In the genomic region with DNA sequence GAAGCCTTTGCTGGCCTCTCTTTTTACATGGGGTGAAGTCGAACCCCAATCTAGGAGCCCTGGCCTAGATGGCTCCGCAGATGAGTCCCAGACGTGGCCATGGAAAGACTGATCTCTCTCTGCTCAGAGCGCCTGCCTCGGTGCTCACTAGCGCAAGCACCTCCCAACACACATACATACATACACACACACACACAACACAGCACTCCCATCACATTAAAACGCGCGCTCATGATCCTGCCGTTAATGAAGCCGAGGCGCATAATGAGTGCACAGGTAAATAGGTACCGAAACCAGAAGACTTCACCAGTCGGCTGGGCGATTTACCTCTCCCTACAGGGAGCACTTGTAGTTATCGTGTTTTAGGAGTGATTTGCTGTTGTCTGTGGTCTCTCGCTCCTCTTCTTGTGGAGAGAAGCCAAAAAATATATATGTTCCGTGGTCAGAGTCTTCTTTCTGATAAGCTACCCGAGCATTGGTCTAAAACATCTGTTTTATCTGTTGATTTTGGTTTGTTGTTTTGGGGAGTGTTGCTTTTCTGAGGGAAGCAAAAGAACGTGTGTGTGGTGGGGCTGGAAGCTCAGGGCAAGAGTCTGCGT, we compare ENCODE assay signal across 8 cellular contexts.
DNase-seq lines count a peak whose midpoint lies in the region; ATAC-seq and TF ChIP-seq lines count a peak whose summit lies in the region.

No MANE protein-coding gene starts in this region.

- no peak for TF ChIP-seq EP300 in stomach (IDR thresholded peaks at IDR 0.05)

- H3K9ac ChIP-seq in iPS-20b (ENCODE audit: low read depth, low read length): peak overlapping the region; percentile 39; the same call in 1 of the 2 replicates

- no peak for TF ChIP-seq CTCF in activated CD8-positive, alpha-beta T cell treated with anti-CD3 and anti-CD28 coated beads for 36 hours (IDR thresholded peaks at IDR 0.05)
- no peak for TF ChIP-seq CTCF in stomach (IDR thresholded peaks at IDR 0.05)

- H3K27me3 ChIP-seq in CD4-positive, alpha-beta memory T cell (ENCODE audit: insufficient read depth, low read length): peaks cover 78% of the 10 kb centered on the region
- H3K27me3 ChIP-seq in iPS-20b (ENCODE audit: insufficient read depth, low read length) (peaks cover 100% of the 10 kb centered on the region), stomach (peaks cover 33 to 100% (median 93%) of the 10 kb centered on the region in 3 donors)

- no peak for TF ChIP-seq POLR2A in stomach (IDR thresholded peaks at IDR 0.05)

- no peaks in the 10 kb centered on the region for H3K36me3 ChIP-seq in CD4-positive, alpha-beta memory T cell (ENCODE audit: insufficient read depth, low read length)
- H3K36me3 ChIP-seq in iPS-20b (ENCODE audit: insufficient read depth, low read depth, low read length) (no peaks in the 10 kb centered on the region), stomach (no peaks in the 10 kb centered on the region)

- 11 to 19% (median 12%) methylated on average over 18 to 21 of the region's 21 CpGs for WGBS in stomach, 5 donors

- peaks cover 0 to 51% (median 31%) of the 10 kb centered on the region in 8 donors for H3K9me3 Mint-ChIP-seq in CD4-positive, alpha-beta memory T cell
- H3K9me3 Mint-ChIP-seq in activated CD8-positive, alpha-beta T cell treated with anti-CD3 and anti-CD28 coated beads for 36 hours: no peaks in the 10 kb centered on the region

- peaks cover 25% of the 10 kb centered on the region for H3K4me1 ChIP-seq in CD4-positive, alpha-beta memory T cell (ENCODE audit: insufficient read depth, low read length)
- H3K4me1 ChIP-seq in iPS-20b (ENCODE audit: insufficient read depth, low read length): peaks cover 40% of the 10 kb centered on the region; the same call in 1 of the 2 replicates
- peaks cover 22 to 36% (median 28%) of the 10 kb centered on the region in 4 donors for H3K4me1 ChIP-seq in stomach

- peaks cover 11 to 49% (median 27%) of the 10 kb centered on the region in 4 donors for H3K4me1 Mint-ChIP-seq in CD4-positive, alpha-beta memory T cell
- H3K4me1 Mint-ChIP-seq in activated CD8-positive, alpha-beta T cell treated with anti-CD3 and anti-CD28 coated beads for 36 hours (ENCODE audit: low read depth): peaks cover 19% of the 10 kb centered on the region

- no peaks in the 10 kb centered on the region for H3K9me3 ChIP-seq in CD4-positive, alpha-beta memory T cell (ENCODE audit: control insufficient read depth in 1 of 2, low read length in 2 of 2)
- H3K9me3 ChIP-seq in iPS-20b (ENCODE audit: insufficient read depth, low read depth, low read length): no peaks in the 10 kb centered on the region
- H3K9me3 ChIP-seq in stomach: peaks cover 0 to 4% (median 0%) of the 10 kb centered on the region in 4 donors

- H3K27ac ChIP-seq in CD4-positive, alpha-beta memory T cell (ENCODE audit: low read depth, low read length): no peak overlapping the region
- H3K27ac ChIP-seq in iPS-20b (ENCODE audit: low read length) (no peak overlapping the region), stomach (peak overlapping the region in 2 of 5 donors; percentile 26 to 36)

- intact Hi-C loops in CD4-positive, alpha-beta memory T cell (cut with micrococcal nuclease): no loop called here
- intact Hi-C loops in activated CD8-positive, alpha-beta T cell treated with anti-CD3 and anti-CD28 coated beads for 36 hours (cut with micrococcal nuclease): loop anchor here (10.0 kb wide), 1 partner anchor 410 kb away; a partner anchor contains a TSS
- intact Hi-C loops in stomach (cut with DNase I; ENCODE audit: low total_unique reads): loop anchor here (10.0 kb wide), 1 partner anchor 540 kb away; no protein-coding TSS in a partner anchor

- H3K27ac Mint-ChIP-seq in CD4-positive, alpha-beta memory T cell: peak overlapping the region in 4 of 7 donors; percentile 14 to 81 (median 52)
- peak overlapping the region; percentile 49 for H3K27ac Mint-ChIP-seq in activated CD8-positive, alpha-beta T cell treated with anti-CD3 and anti-CD28 coated beads for 36 hours

- peaks cover 0 to 10% of the 10 kb centered on the region in 2 donors for H3K36me3 Mint-ChIP-seq in CD4-positive, alpha-beta memory T cell
- peaks cover 8% of the 10 kb centered on the region for H3K36me3 Mint-ChIP-seq in activated CD8-positive, alpha-beta T cell treated with anti-CD3 and anti-CD28 coated beads for 36 hours (ENCODE audit: low read depth)

- H3K4me3 ChIP-seq in CD4-positive, alpha-beta memory T cell (ENCODE audit: low read length in 2 of 2): no peak overlapping the region
- peak overlapping the region; percentile 58 for H3K4me3 ChIP-seq in iPS-20b (ENCODE audit: low read length)
- peak overlapping the region; percentile 34 to 56 (median 40) for H3K4me3 ChIP-seq in stomach

- peaks cover 68% of the 10 kb centered on the region in 2 donors for H3K27me3 Mint-ChIP-seq in CD4-positive, alpha-beta memory T cell
- peaks cover 76% of the 10 kb centered on the region for H3K27me3 Mint-ChIP-seq in activated CD8-positive, alpha-beta T cell treated with anti-CD3 and anti-CD28 coated beads for 36 hours

- CTCF ChIA-PET in CD4-positive, alpha-beta memory T cell (lab: Charles Lee; ENCODE audit: partially characterized antibody): interaction anchor here (1.2 to 1.7 kb wide), 2 partner anchors 8 to 16 kb away, joined by 4 to 9 read pairs; no protein-coding TSS in a partner anchor
- CTCF ChIA-PET in activated CD8-positive, alpha-beta T cell treated with anti-CD3 and anti-CD28 coated beads for 36 hours (lab: Charles Lee): interaction anchor here (0.9 to 1.8 kb wide), 5 partner anchors 10 to 894 kb away, joined by 3 to 9 read pairs (median 4); no protein-coding TSS in a partner anchor

- DNase-seq in CD4-positive, alpha-beta memory T cell: no peak
- DNase-seq in activated CD8-positive, alpha-beta T cell treated with anti-CD3 and anti-CD28 coated beads for 36 hours: no peak
- DNase-seq in stomach (no peak), NCI-H1694 treated with DMSO at 0.1 percent for 48 hours (lab: John Stamatoyannopoulos, UW) (no peak)
- no peak for DNase-seq in stimulated activated CD8-positive, alpha-beta memory T cell treated with anti-CD3 and anti-CD28 coated beads, Interleukin-4, amount 100 ng/mL, for 48 hours

- peak overlapping the region; percentile 33 to 84 (median 68) for H3K4me3 Mint-ChIP-seq in CD4-positive, alpha-beta memory T cell
- H3K4me3 Mint-ChIP-seq in activated CD8-positive, alpha-beta T cell treated with anti-CD3 and anti-CD28 coated beads for 36 hours: peak overlapping the region; percentile 67

- POLR2A ChIA-PET in CD4-positive, alpha-beta memory T cell (lab: Charles Lee; ENCODE audit: partially characterized antibody): no interaction called here
- POLR2A ChIA-PET in activated CD8-positive, alpha-beta T cell treated with anti-CD3 and anti-CD28 coated beads for 36 hours (lab: Charles Lee): interaction anchor here (1.7 kb wide), 1 partner anchor 15 kb away, joined by 5 read pairs; no protein-coding TSS in a partner anchor

- peak; percentile 17 for ATAC-seq in GM19397 (IDR thresholded peaks at IDR 0.05; ENCODE audit: unreplicated experiment)
- peak; percentile 6 for ATAC-seq in HG03469 (IDR thresholded peaks at IDR 0.05; ENCODE audit: unreplicated experiment)
- peak; percentile 37 for ATAC-seq in activated CD8-positive, alpha-beta T cell treated with anti-CD3 and anti-CD28 coated beads for 36 hours

Comparison
In these comparisons a context has a peak if more than half of its experiments do, and no peak if none do; other contexts are left out.
1. H3K4me3 ChIP-seq: peak in iPS-20b (single experiment) and stomach (4 of 4); none in CD4-positive, alpha-beta memory T cell (0 of 2).
2. Peak in every context shown above with its lines, with median percentiles within 50 percentile points of each other: ATAC-seq.